2 cellular contexts compared by ENCODE assay signal in the genomic region with DNA sequence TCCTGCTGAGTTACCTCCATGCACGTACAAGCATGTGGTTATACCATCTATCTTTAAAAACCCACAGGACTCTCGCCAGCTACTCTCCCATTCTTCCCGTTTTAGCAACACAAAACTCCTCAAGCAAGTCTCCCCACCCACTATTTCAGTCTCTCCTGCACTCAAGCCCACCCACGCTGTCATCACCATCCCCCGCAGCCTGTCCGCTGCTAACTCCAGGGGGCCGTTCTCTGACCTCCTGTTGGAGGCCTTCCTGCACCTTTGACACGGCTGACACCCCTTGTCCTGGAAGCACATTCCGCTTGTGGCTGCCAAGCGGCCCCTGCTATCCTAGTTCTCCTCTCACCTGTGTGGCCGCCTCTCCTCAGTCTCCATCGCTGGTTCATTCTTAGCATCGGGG.
A peak's percentile ranks its signal among the peaks of the same experiment; 100 is the strongest.
TF ChIP-seq lines count a peak whose summit lies in the region.

No MANE protein-coding gene starts in this region.

TF ChIP-seq in GM23338, 12 proteins besides CTCF, POLR2A, EP300 and RAD21 (continues in another document):
- TF ChIP-seq EZH2 (IDR thresholded peaks at IDR 0.05; ENCODE audit: low read depth, unreplicated experiment) (no peak), ZNF462 (CRISPR knock-in tag; IDR thresholded peaks at IDR 0.05) (no peak), NANOG (IDR thresholded peaks at IDR 0.05; ENCODE audit: borderline replicate concordance) (no peak), JUNB (IDR thresholded peaks at IDR 0.05; ENCODE audit: unreplicated experiment) (no peak), ETS1 (IDR thresholded peaks at IDR 0.05) (no peak), CREB1 (CRISPR knock-in tag; IDR thresholded peaks at IDR 0.05; ENCODE audit: low read depth) (no peak), ZNF331 (CRISPR knock-in tag; IDR thresholded peaks at IDR 0.05; ENCODE audit: low read depth) (no peak), STAT1 (IDR thresholded peaks at IDR 0.05; ENCODE audit: unreplicated experiment) (no peak), EZH2phosphoT487 (IDR thresholded peaks at IDR 0.05; ENCODE audit: unreplicated experiment) (no peak)
- TF ChIP-seq, protein P1, sequence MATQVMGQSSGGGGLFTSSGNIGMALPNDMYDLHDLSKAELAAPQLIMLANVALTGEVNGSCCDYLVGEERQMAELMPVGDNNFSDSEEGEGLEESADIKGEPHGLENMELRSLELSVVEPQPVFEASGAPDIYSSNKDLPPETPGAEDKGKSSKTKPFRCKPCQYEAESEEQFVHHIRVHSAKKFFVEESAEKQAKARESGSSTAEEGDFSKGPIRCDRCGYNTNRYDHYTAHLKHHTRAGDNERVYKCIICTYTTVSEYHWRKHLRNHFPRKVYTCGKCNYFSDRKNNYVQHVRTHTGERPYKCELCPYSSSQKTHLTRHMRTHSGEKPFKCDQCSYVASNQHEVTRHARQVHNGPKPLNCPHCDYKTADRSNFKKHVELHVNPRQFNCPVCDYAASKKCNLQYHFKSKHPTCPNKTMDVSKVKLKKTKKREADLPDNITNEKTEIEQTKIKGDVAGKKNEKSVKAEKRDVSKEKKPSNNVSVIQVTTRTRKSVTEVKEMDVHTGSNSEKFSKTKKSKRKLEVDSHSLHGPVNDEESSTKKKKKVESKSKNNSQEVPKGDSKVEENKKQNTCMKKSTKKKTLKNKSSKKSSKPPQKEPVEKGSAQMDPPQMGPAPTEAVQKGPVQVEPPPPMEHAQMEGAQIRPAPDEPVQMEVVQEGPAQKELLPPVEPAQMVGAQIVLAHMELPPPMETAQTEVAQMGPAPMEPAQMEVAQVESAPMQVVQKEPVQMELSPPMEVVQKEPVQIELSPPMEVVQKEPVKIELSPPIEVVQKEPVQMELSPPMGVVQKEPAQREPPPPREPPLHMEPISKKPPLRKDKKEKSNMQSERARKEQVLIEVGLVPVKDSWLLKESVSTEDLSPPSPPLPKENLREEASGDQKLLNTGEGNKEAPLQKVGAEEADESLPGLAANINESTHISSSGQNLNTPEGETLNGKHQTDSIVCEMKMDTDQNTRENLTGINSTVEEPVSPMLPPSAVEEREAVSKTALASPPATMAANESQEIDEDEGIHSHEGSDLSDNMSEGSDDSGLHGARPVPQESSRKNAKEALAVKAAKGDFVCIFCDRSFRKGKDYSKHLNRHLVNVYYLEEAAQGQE (IDR thresholded peaks at IDR 0.05; ENCODE audit: unreplicated experiment): no peak

TF ChIP-seq in K562, 482 proteins besides CTCF, POLR2A, EP300 and RAD21:
- TF ChIP-seq SREBF1 (IDR thresholded peaks at IDR 0.05; ENCODE audit: borderline replicate concordance, low read depth, low read length): no peak
- TF ChIP-seq EGR1 (conservative IDR thresholded peaks at IDR 0.05): peak; percentile 43
- no peak for TF ChIP-seq RBM25 (IDR thresholded peaks at IDR 0.05; ENCODE audit: low read depth, low read length, severe bottlenecking)
- no peak for TF ChIP-seq IFI16 (CRISPR knock-in tag; IDR thresholded peaks at IDR 0.05)
- no peak for TF ChIP-seq MTF1 (CRISPR knock-in tag; IDR thresholded peaks at IDR 0.05; ENCODE audit: borderline replicate concordance)
